Comparison of ENCODE assay signal across 10 cellular contexts in the genomic region with DNA sequence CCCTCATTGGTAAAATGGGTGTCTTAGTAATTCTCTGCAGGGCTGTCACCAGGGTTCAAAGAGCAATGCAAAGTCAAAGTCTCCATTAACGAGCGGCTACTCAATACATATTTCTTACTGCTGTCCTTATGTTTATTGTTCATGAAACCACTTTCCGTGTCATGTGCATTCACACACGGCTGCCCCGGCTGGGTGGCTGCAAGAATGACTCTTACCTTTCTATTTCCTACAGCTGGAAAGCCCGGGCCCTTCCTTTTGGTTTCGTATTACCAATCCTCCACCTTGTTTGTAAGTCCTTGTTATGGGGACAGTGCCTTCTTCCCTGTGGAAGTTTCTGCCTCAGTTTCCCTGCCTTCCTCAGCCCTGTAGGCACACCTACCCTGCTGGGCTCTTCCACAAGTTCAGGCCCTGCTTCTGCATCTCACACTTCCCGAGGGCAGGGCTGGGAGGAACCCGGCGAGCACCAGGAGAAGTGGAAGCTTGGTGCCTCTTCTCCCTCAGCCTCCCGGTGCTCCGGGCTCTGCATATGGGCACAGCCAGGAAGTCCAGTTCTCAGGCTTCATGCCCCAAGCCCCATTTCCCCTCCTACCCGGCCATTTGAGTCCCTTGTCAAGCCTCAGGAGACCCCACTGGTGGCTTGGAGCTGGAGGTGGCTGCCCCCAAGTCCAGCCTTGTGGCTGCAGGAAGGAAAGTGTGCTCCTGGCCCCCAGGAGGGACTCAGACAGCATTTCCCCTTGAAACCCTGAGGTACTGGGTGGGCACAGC.
DNase-seq lines count a peak whose midpoint lies in the region; ATAC-seq and TF ChIP-seq lines count a peak whose summit lies in the region.
"Had no signal": no experiment of that assay in that cellular context is flagged by ENCODE, and none has a peak within 500 bp of the region (broad histone marks: within the 10 kb centered on the region; RNA-seq: fewer than 3 reads in every experiment).

No MANE protein-coding gene starts in this region.

- intact Hi-C loops in tibial artery (cut with DNase I; ENCODE audit: low total_unique reads) = no loop called here

- no peak for DNase-seq in activated naive CD8-positive, alpha-beta T cell treated with anti-CD3 and anti-CD28 coated beads, Interleukin-2, amount 50 U/mL, for 24 hours
- no peak for DNase-seq in stimulated activated effector memory CD8-positive, alpha-beta T cell treated with anti-CD3 and anti-CD28 coated beads, Interleukin-12 subunit alpha, Interleukin-12 subunit beta, amount 100 ng/mL, for 72 hours (ENCODE audit: low spot score in 2 of 2)
- DNase-seq in tibial artery (no peak), cerebellar nuclear complex (lab: John Stamatoyannopoulos, UW) (no peak), putamen (ENCODE audit: low spot score) (no peak)
- DNase-seq: mucosa of descending colon, SK-N-SH had no signal

- no peak overlapping the region for H3K4me3 Mint-ChIP-seq in activated naive CD8-positive, alpha-beta T cell
- no peak overlapping the region for H3K4me3 Mint-ChIP-seq in activated naive CD8-positive, alpha-beta T cell treated with anti-CD3 and anti-CD28 coated beads, Interleukin-2, amount 50 U/mL, for 24 hours
- H3K4me3 Mint-ChIP-seq in stimulated activated effector memory CD8-positive, alpha-beta T cell treated with anti-CD3 and anti-CD28 coated beads, Interleukin-12 subunit alpha, Interleukin-12 subunit beta, amount 100 ng/mL, for 72 hours = peak overlapping the region; percentile 56

- peaks cover 7% of the 10 kb centered on the region for H3K36me3 Mint-ChIP-seq in activated naive CD8-positive, alpha-beta T cell
- H3K36me3 Mint-ChIP-seq in activated naive CD8-positive, alpha-beta T cell treated with anti-CD3 and anti-CD28 coated beads, Interleukin-2, amount 50 U/mL, for 24 hours (ENCODE audit: low read depth) = peaks cover 23% of the 10 kb centered on the region
- H3K36me3 Mint-ChIP-seq in stimulated activated effector memory CD8-positive, alpha-beta T cell treated with anti-CD3 and anti-CD28 coated beads, Interleukin-12 subunit alpha, Interleukin-12 subunit beta, amount 100 ng/mL, for 72 hours = peaks cover 6% of the 10 kb centered on the region

- H3K9me3 Mint-ChIP-seq in activated naive CD8-positive, alpha-beta T cell (ENCODE audit: low read depth) = no peaks in the 10 kb centered on the region
- peaks cover 13% of the 10 kb centered on the region for H3K9me3 Mint-ChIP-seq in activated naive CD8-positive, alpha-beta T cell treated with anti-CD3 and anti-CD28 coated beads, Interleukin-2, amount 50 U/mL, for 24 hours
- peaks cover 7% of the 10 kb centered on the region for H3K9me3 Mint-ChIP-seq in stimulated activated effector memory CD8-positive, alpha-beta T cell treated with anti-CD3 and anti-CD28 coated beads, Interleukin-12 subunit alpha, Interleukin-12 subunit beta, amount 100 ng/mL, for 72 hours

- no peak for TF ChIP-seq CTCF in tibial artery (IDR thresholded peaks at IDR 0.05)

- peaks cover 0 to 36% (median 7%) of the 10 kb centered on the region in 4 donors for H3K4me1 ChIP-seq in tibial artery

- H3K4me3 ChIP-seq in tibial artery = no peak overlapping the region
- H3K4me3 ChIP-seq: mucosa of descending colon had no signal

- no peaks in the 10 kb centered on the region for H3K27me3 Mint-ChIP-seq in activated naive CD8-positive, alpha-beta T cell
- H3K27me3 Mint-ChIP-seq in activated naive CD8-positive, alpha-beta T cell treated with anti-CD3 and anti-CD28 coated beads, Interleukin-2, amount 50 U/mL, for 24 hours = no peaks in the 10 kb centered on the region

- H3K27ac ChIP-seq in tibial artery = no peak overlapping the region

- peaks cover 90% of the 10 kb centered on the region for H3K4me1 Mint-ChIP-seq in activated naive CD8-positive, alpha-beta T cell (ENCODE audit: low read depth)
- peaks cover 95% of the 10 kb centered on the region for H3K4me1 Mint-ChIP-seq in activated naive CD8-positive, alpha-beta T cell treated with anti-CD3 and anti-CD28 coated beads, Interleukin-2, amount 50 U/mL, for 24 hours
- H3K4me1 Mint-ChIP-seq in stimulated activated effector memory CD8-positive, alpha-beta T cell treated with anti-CD3 and anti-CD28 coated beads, Interleukin-12 subunit alpha, Interleukin-12 subunit beta, amount 100 ng/mL, for 72 hours = peaks cover 96% of the 10 kb centered on the region

- peak overlapping the region; percentile 50 for H3K27ac Mint-ChIP-seq in activated naive CD8-positive, alpha-beta T cell
- H3K27ac Mint-ChIP-seq in activated naive CD8-positive, alpha-beta T cell treated with anti-CD3 and anti-CD28 coated beads, Interleukin-2, amount 50 U/mL, for 24 hours = no peak overlapping the region
- H3K27ac Mint-ChIP-seq in stimulated activated effector memory CD8-positive, alpha-beta T cell treated with anti-CD3 and anti-CD28 coated beads, Interleukin-12 subunit alpha, Interleukin-12 subunit beta, amount 100 ng/mL, for 72 hours = peak overlapping the region; percentile 83

- no peak for ATAC-seq in activated naive CD8-positive, alpha-beta T cell treated with anti-CD3 and anti-CD28 coated beads, Interleukin-2, amount 50 U/mL, for 24 hours
- ATAC-seq in GM21825 (IDR thresholded peaks at IDR 0.05; ENCODE audit: unreplicated experiment) = peak; percentile 38
- ATAC-seq in HG03558 (IDR thresholded peaks at IDR 0.05; ENCODE audit: extremely low read depth, unreplicated experiment) = peak; percentile 43
- peak; percentile 42 for ATAC-seq in stimulated activated effector memory CD8-positive, alpha-beta T cell treated with anti-CD3 and anti-CD28 coated beads, Interleukin-12 subunit alpha, Interleukin-12 subunit beta, amount 100 ng/mL, for 72 hours
- ATAC-seq: mucosa of descending colon had no signal

- H3K27me3 ChIP-seq in tibial artery = peaks cover 0 to 4% of the 10 kb centered on the region in 2 donors

- H3K36me3 ChIP-seq in tibial artery = no peaks in the 10 kb centered on the region

- peaks cover 0 to 7% (median 0%) of the 10 kb centered on the region in 3 donors for H3K9me3 ChIP-seq in tibial artery
- H3K9me3 ChIP-seq: mucosa of descending colon, SK-N-SH had no signal
